8 cellular contexts compared by ENCODE assay signal in the genomic region with DNA sequence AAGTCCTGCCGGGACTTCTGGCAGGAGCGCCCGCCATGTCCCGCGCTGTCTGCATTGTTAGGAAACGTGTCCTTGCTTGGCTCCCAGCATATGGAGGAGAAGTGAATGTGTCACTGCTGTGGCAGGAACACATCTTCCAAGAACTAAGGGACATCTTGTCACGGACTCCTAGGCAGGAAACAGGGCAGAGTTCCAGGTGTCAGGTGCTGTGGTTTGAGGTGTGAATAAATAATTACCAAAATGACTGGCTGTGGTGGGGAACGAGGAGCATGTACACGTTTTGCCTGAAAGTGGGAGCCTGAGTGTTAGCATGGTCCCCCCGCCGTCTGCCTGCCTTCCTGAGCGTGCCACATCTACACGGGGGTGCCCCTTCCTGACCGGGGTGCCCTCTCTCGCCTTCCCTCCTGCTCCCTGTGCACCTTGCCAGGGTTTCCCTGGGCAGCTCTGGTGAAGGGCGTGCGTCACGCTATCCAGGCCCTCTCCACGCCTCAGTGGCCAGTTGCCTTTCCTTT.
DNase-seq lines count a peak whose midpoint lies in the region; ATAC-seq and TF ChIP-seq lines count a peak whose summit lies in the region.

No MANE protein-coding gene starts in this region.

- H3K4me3 Mint-ChIP-seq in T-helper 17 cell: peak overlapping the region; percentile 76

- no peaks in the 10 kb centered on the region for H3K27me3 ChIP-seq in transverse colon

- peak overlapping the region; percentile 86 for H3K27ac Mint-ChIP-seq in T-helper 17 cell

- in situ Hi-C loops in GM13977 (cut with MboI; ENCODE audit: low pct_unique_long_range_greater_than_20kb, low sequenced_read_pairs, unreplicated experiment) (no loop called here), transverse colon (cut with MboI; ENCODE audit: low pct_ligation_motif_present in 1 of 4, low pct_unique_long_range_greater_than_20kb in 1 of 4, low sequenced_read_pairs in 3 of 4) (no loop called here)

- TF ChIP-seq CTCF in GM13977 (IDR thresholded peaks at IDR 0.05; ENCODE audit: extremely low read depth, insufficient read depth, missing control alignments): no peak
- TF ChIP-seq CTCF in transverse colon (IDR thresholded peaks at IDR 0.05): no peak

- no peak for TF ChIP-seq POLR2A in transverse colon (IDR thresholded peaks at IDR 0.05)

- intact Hi-C loops in transverse colon (cut with DNase I; ENCODE audit: low total_unique reads): no loop called here

- WGBS in transverse colon (ENCODE audit: low coverage in 1 of 2), 2 donors: 68 to 93% methylated on average over 6 to 19 of the region's 19 CpGs

- no peak for TF ChIP-seq EP300 in transverse colon (IDR thresholded peaks at IDR 0.05; ENCODE audit: low read depth)

- H3K36me3 Mint-ChIP-seq in T-helper 17 cell (ENCODE audit: low read depth): peaks cover 4% of the 10 kb centered on the region

- H3K27ac ChIP-seq in transverse colon: no peak overlapping the region

- H3K9me3 ChIP-seq in T-helper 17 cell (ENCODE audit: control insufficient read depth, low read length, poor library complexity, severe bottlenecking) (no peaks in the 10 kb centered on the region), transverse colon (no peaks in the 10 kb centered on the region)

- DNase-seq in GM13977 (ENCODE audit: low spot score) (peak; percentile 50), T-helper 17 cell (no peak), kidney glomerular epithelial cell (lab: John Stamatoyannopoulos, UW) (peak; percentile 45), SIG-M5 (lab: John Stamatoyannopoulos, UW) (no peak), hypothalamus (lab: John Stamatoyannopoulos, UW) (no peak), transverse colon (no peak), DMS53 (lab: John Stamatoyannopoulos, UW) (no peak)

- no peaks in the 10 kb centered on the region for H3K36me3 ChIP-seq in transverse colon

- peaks cover 0 to 10% (median 2%) of the 10 kb centered on the region in 4 donors for H3K4me1 ChIP-seq in transverse colon

- H3K4me1 Mint-ChIP-seq in T-helper 17 cell: peaks cover 35% of the 10 kb centered on the region

- ATAC-seq in GM21619 (IDR thresholded peaks at IDR 0.05; ENCODE audit: unreplicated experiment) (peak; percentile 57), T-helper 17 cell (peak; percentile 23)

- no peak overlapping the region for H3K4me3 ChIP-seq in transverse colon

- H3K27me3 Mint-ChIP-seq in T-helper 17 cell: no peaks in the 10 kb centered on the region

Comparison
In these comparisons a context has a peak if more than half of its experiments do, and no peak if none do; other contexts are left out.
1. DNase-seq: peak in GM13977 (single experiment) and kidney glomerular epithelial cell (single experiment); none in T-helper 17 cell (0 of 3), SIG-M5 (single experiment), hypothalamus (0 of 51), transverse colon (single experiment) and DMS53 (single experiment).